In the genomic region with DNA sequence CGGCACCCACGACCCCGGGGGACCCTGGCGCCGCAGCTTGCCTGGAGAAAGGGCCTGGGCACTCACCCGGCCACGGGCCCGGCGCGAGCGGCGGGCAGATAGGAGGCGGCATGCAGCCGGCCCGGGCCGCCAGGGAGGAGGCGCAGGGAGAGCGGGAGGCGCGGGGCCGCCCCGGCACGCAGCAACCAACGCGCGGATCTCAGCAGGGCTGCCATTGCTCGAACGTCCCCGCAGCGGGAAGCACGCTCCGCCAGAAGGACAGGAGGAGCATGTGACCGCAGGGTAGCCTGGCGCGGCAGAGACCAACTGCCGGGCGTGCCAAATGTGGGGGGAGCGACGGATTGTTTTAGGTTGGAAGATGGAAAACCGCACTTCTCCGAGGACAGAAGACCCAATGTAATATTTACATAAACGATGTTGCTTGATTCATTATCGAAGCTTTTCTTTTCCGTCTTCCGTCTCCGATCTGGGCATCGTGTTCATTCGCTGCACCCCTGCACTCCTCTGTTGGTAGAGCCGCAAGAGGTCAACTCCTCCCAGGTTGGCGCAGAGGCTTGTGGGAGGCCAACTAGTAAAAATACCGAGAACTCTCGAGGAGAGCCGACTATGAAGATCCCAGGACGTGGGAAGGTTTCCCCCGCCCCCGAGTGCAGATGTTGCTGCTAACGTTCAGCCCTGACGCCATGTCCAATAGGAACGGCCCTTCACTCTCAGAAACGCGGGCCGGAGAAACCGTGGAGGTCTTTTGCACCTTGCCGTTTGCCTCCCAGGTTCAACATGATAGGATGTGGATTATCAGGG, we compare ENCODE assay signal across 8 cellular contexts. TPM values are rescaled to one million over a fixed set of nuclear protein-coding genes. Genes with fewer than 3 reads are reported as not detected.
DNase-seq lines count a peak whose midpoint lies in the region; ATAC-seq, FAIRE-seq and TF ChIP-seq lines count a peak whose summit lies in the region.

A gene (minus strand): TSS at position 257 of the 801 bp plus-strand sequence. CDS start 42 bp downstream, at position 215.

- FAIRE-seq in HepG2 (lab: Jason Lieb, UNC), result peak; percentile 97

- DNase-seq in CD14-positive monocyte (ENCODE audit: low spot score), result peak; percentile 87
- peak; percentile 97 for DNase-seq in NCI-H82 treated with DMSO at 0.1 percent for 48 hours (lab: John Stamatoyannopoulos, UW; ENCODE audit: unreplicated experiment)
- peak; percentile 94 for DNase-seq in activated CD4-positive, alpha-beta memory T cell treated with anti-CD3 and anti-CD28 coated beads for 36 hours
- peak; percentile 92 to 97 for DNase-seq in dermis microvascular lymphatic vessel endothelial cell (ENCODE audit: low read depth in 2 of 2)
- peak; percentile 99 for DNase-seq in HepG2 (ENCODE audit: low spot score)
- DNase-seq in stimulated activated CD4-positive, alpha-beta T cell treated with anti-CD3 and anti-CD28 coated beads, Interleukin-4, amount 100 ng/mL, for 1 hour, result peak; percentile 86

- H4K20me1 ChIP-seq in HepG2 (ENCODE audit: insufficient read depth, low read length), result peaks cover 39% of the 10 kb centered on the region

- H3K4me3 Mint-ChIP-seq in CD14-positive monocyte, result peak within 1 kb of the TSS; percentile 91 to 96
- H3K4me3 Mint-ChIP-seq in activated CD4-positive, alpha-beta memory T cell treated with anti-CD3 and anti-CD28 coated beads for 36 hours, result peak within 1 kb of the TSS; percentile 90

- CTCF ChIA-PET in activated CD4-positive, alpha-beta memory T cell treated with anti-CD3 and anti-CD28 coated beads for 36 hours (lab: Charles Lee), result interaction anchor here (1.7 kb wide), 1 partner anchor 48 kb away, joined by 3 read pairs; no protein-coding TSS in a partner anchor
- CTCF ChIA-PET in HepG2 (lab: Yijun Ruan, JAX; ENCODE audit: low intra/inter-chr PET ratio, low total read pairs), result no interaction called here

- POLR2A ChIA-PET in activated CD4-positive, alpha-beta memory T cell treated with anti-CD3 and anti-CD28 coated beads for 36 hours (lab: Charles Lee), result interaction anchor here (1.6 to 1.9 kb wide), 2 partner anchors 48 to 366 kb away, joined by 5 to 6 read pairs; a partner anchor contains a TSS
- POLR2A ChIA-PET in HepG2 (lab: Yijun Ruan, JAX), result interaction anchor here (0.5 to 1.3 kb wide), 4 partner anchors 156 to 366 kb away, joined by 3 read pairs; a partner anchor contains a TSS

- in situ Hi-C loops in HepG2 (cut with HindIII; ENCODE audit: extremely low pct_ligation_motif_present, low pct_unique_long_range_greater_than_20kb), result no loop called here

- H3K36me3 Mint-ChIP-seq in CD14-positive monocyte, result peaks cover 19 to 21% of the 10 kb centered on the region in 2 donors
- peaks cover 37% of the 10 kb centered on the region for H3K36me3 Mint-ChIP-seq in activated CD4-positive, alpha-beta memory T cell treated with anti-CD3 and anti-CD28 coated beads for 36 hours

- no peak for TF ChIP-seq CTCF in CD14-positive monocyte (IDR thresholded peaks at IDR 0.05)
- no peak for TF ChIP-seq CTCF in HepG2 (CRISPR knock-in tag; IDR thresholded peaks at IDR 0.05)

- intact Hi-C loops in CD14-positive monocyte (cut with micrococcal nuclease), result loop anchor here (2.0 to 10.0 kb wide), 7 partner anchors 169 to 1619 kb away; a partner anchor contains a TSS
- intact Hi-C loops in activated CD4-positive, alpha-beta memory T cell treated with anti-CD3 and anti-CD28 coated beads for 36 hours (cut with micrococcal nuclease), result loop anchor here (1.0 kb wide), 2 partner anchors 172 to 365 kb away; a partner anchor contains a TSS
- intact Hi-C loops in HepG2 (cut with micrococcal nuclease; ENCODE audit: unreplicated experiment), result no loop called here

- peaks cover 1 to 6% (median 6%) of the 10 kb centered on the region in 3 donors for H3K27me3 Mint-ChIP-seq in CD14-positive monocyte (ENCODE audit: low read depth in 3 of 3)
- H3K27me3 Mint-ChIP-seq in activated CD4-positive, alpha-beta memory T cell treated with anti-CD3 and anti-CD28 coated beads for 36 hours, result no peaks in the 10 kb centered on the region

- H3K9me3 ChIP-seq in HepG2 (ENCODE audit: low read length), result no peaks in the 10 kb centered on the region

- ATAC-seq in GM19397 (IDR thresholded peaks at IDR 0.05; ENCODE audit: unreplicated experiment) (peak; percentile 92), HG03571 (IDR thresholded peaks at IDR 0.05; ENCODE audit: unreplicated experiment) (peak; percentile 93), HepG2 (peak; percentile 96)

- peak within 1 kb of the TSS; percentile 98 for H2AFZ ChIP-seq in HepG2 (ENCODE audit: low read length)

- peak within 1 kb of the TSS; percentile 97 for H3K9ac ChIP-seq in HepG2 (ENCODE audit: insufficient read depth, low read depth, low read length)

- H3K79me2 ChIP-seq in HepG2 (ENCODE audit: insufficient read depth, low read length), result peaks cover 51% of the 10 kb centered on the region

- peaks cover 5 to 21% of the 10 kb centered on the region in 2 experiments for H3K36me3 ChIP-seq in HepG2 (replicated peaks in 1 of 2; ENCODE audit: control insufficient read depth in 1 of 2, insufficient read depth in 2 of 2, low read length in 2 of 2)

- peak within 1 kb of the TSS; percentile 76 for H3K4me2 ChIP-seq in HepG2 (ENCODE audit: low read depth, low read length)

- WGBS in HepG2 (ENCODE audit: low lambda C conversion rate), result under 1% methylated on average over 56 of the region's 64 CpGs

- peaks cover 46% of the 10 kb centered on the region for H3K4me1 ChIP-seq in HepG2 (ENCODE audit: insufficient read depth, low read length)

- no TSS peak for BruUV-seq in HepG2 (replicated peaks; lab: Mats Ljungman, UMichigan)

- H3K27me3 ChIP-seq in HepG2 (ENCODE audit: control insufficient read depth in 1 of 2, insufficient read depth in 2 of 2, low read length in 2 of 2), result peaks cover 0 to 3% of the 10 kb centered on the region in 2 experiments; a peak in 1 of 5 replicates

- TF ChIP-seq POLR2A in HepG2 (IDR thresholded peaks at IDR 0.05; ENCODE audit: insufficient read depth in 1 of 2, low read depth in 2 of 2, low read length in 2 of 2), result peak; percentile 93 to 97

- H3K27ac Mint-ChIP-seq in CD14-positive monocyte, result peak within 1 kb of the TSS; percentile 97 to 99 (median 99)
- peak within 1 kb of the TSS; percentile 95 for H3K27ac Mint-ChIP-seq in activated CD4-positive, alpha-beta memory T cell treated with anti-CD3 and anti-CD28 coated beads for 36 hours

- peak; percentile 57; the same call in 1 of the 2 replicates for TF ChIP-seq RAD21 in HepG2 (CRISPR knock-in tag; IDR thresholded peaks at IDR 0.05)

- peak within 1 kb of the TSS; percentile 92 to 98 (median 97) for H3K4me3 ChIP-seq in HepG2 (replicated peaks in 1 of 3; ENCODE audit: insufficient read depth in 1 of 3, low read depth in 2 of 3, low read length in 3 of 3)

- peaks cover 25% of the 10 kb centered on the region for H3K4me1 Mint-ChIP-seq in CD14-positive monocyte
- peaks cover 40% of the 10 kb centered on the region for H3K4me1 Mint-ChIP-seq in activated CD4-positive, alpha-beta memory T cell treated with anti-CD3 and anti-CD28 coated beads for 36 hours (ENCODE audit: low read depth)

- H3K9me3 Mint-ChIP-seq in CD14-positive monocyte, result no peaks in the 10 kb centered on the region
- no peaks in the 10 kb centered on the region for H3K9me3 Mint-ChIP-seq in activated CD4-positive, alpha-beta memory T cell treated with anti-CD3 and anti-CD28 coated beads for 36 hours

- peak in 1 of 2 experiments; percentile 28; a peak in 3 of 4 replicates for TF ChIP-seq EP300 in HepG2 (IDR thresholded peaks at IDR 0.05; ENCODE audit: low read depth in 2 of 2, low read length in 2 of 2)
- peak; percentile 29; the same call in 1 of the 2 replicates for TF ChIP-seq EP300 in HepG2 (CRISPR knock-in tag; IDR thresholded peaks at IDR 0.05; ENCODE audit: borderline replicate concordance)

- peak within 1 kb of the TSS; percentile 84 for H3K27ac ChIP-seq in HepG2 (ENCODE audit: extremely low read length, insufficient read depth, low read length)

TF ChIP-seq in HepG2, 621 proteins besides CTCF, POLR2A, EP300 and RAD21 (continues in another document):
- no peak for TF ChIP-seq WIZ (CRISPR knock-in tag; IDR thresholded peaks at IDR 0.05)
- TF ChIP-seq HDAC2 (CRISPR knock-in tag; IDR thresholded peaks at IDR 0.05), result peak; percentile 54
- peak; percentile 17; the same call in 1 of the 2 replicates for TF ChIP-seq CHCHD3 (CRISPR knock-in tag; IDR thresholded peaks at IDR 0.05)
- no peak for TF ChIP-seq STAG1 (CRISPR knock-in tag; IDR thresholded peaks at IDR 0.05)
- TF ChIP-seq HNF4G (IDR thresholded peaks at IDR 0.05; ENCODE audit: borderline replicate concordance, low read depth, low read length), result peak; percentile 5; the same call in 1 of the 2 replicates
- 0 out of 2 replicates have a peak, but pooled peaks have one; percentile 21 for TF ChIP-seq HNF4G (CRISPR knock-in tag; IDR thresholded peaks at IDR 0.05; ENCODE audit: borderline replicate concordance, low read depth)

RNA-seq across cellular contexts. Expression of the gene that starts here (rescaled TPM):
- polyA plus RNA-seq in CD14-positive monocyte, result 10 to 100 TPM; 24.8 to 25.0 TPM
- total RNA-seq in activated CD4-positive, alpha-beta memory T cell treated with anti-CD3 and anti-CD28 coated beads for 36 hours, result 100 to 1,000 TPM; 141 to 144 TPM
- total RNA-seq in dermis microvascular lymphatic vessel endothelial cell, result 47.2 and 61.1 TPM in 2 replicates
- 167 and 307 TPM in 2 replicates for total RNA-seq in HepG2 (2016; rRNA removed; fragmentation: Illumina TruSeq; extraction: Trizol)
- 38.2 and 40.5 TPM in 2 replicates for total RNA-seq in HepG2 (2016; cell fraction: cytosol; rRNA removed; fragmentation: Illumina TruSeq; extraction: Trizol; ENCODE audit: low read depth)
- 164 and 309 TPM in 2 replicates for total RNA-seq in HepG2 (2016; cell fraction: insoluble cytoplasmic fraction; rRNA removed; fragmentation: Illumina TruSeq; extraction: Trizol)
- 59.5 and 69.4 TPM in 2 replicates for total RNA-seq in HepG2 (2016; cell fraction: membrane; rRNA removed; fragmentation: Illumina TruSeq; extraction: Trizol)
- 164 and 186 TPM in 2 replicates for total RNA-seq in HepG2 (2016; cell fraction: nucleus; rRNA removed; fragmentation: Illumina TruSeq; extraction: Trizol)
- 80.9 and 117 TPM in 2 replicates for polyA plus RNA-seq in HepG2 (2011; rRNA removed)
- 47.3 and 64.4 TPM in 2 replicates for polyA plus RNA-seq in HepG2 (2011; cell fraction: cytosol; rRNA removed)
- polyA plus RNA-seq in HepG2 (2011; cell fraction: nucleus; rRNA removed), result 50.1 and 64.8 TPM in 2 replicates
- polyA plus RNA-seq in HepG2 (2012), result 113 and 158 TPM in 2 replicates
- polyA plus RNA-seq in HepG2 (2016; cell fraction: cytosol; fragmentation: Illumina TruSeq; extraction: Trizol; ENCODE audit: low read depth), result 5.8 and 6.2 TPM in 2 replicates
- 202 and 204 TPM in 2 replicates for polyA plus RNA-seq in HepG2 (2016; cell fraction: insoluble cytoplasmic fraction; fragmentation: Illumina TruSeq; extraction: Trizol; ENCODE audit: low read depth)
- 14.7 and 18.7 TPM in 2 replicates for polyA plus RNA-seq in HepG2 (2016; cell fraction: membrane; fragmentation: Illumina TruSeq; extraction: Trizol; ENCODE audit: low read depth)
- polyA plus RNA-seq in HepG2 (2016; cell fraction: nucleus; fragmentation: Illumina TruSeq; extraction: Trizol; ENCODE audit: insufficient read depth, low read depth), result 186 and 216 TPM in 2 replicates
- 64.6 and 115 TPM in 2 replicates for polyA minus RNA-seq in HepG2 (2011; rRNA and poly(A)+ RNA removed; ENCODE audit: low replicate concordance)
- 343 and 363 TPM in 2 replicates for polyA minus RNA-seq in HepG2 (2011; cell fraction: cytosol; rRNA and poly(A)+ RNA removed)
- 210 and 231 TPM in 2 replicates for polyA minus RNA-seq in HepG2 (2011; cell fraction: nucleus; rRNA and poly(A)+ RNA removed)

Comparison
In these comparisons a context has a peak if more than half of its experiments do, and no peak if none do; other contexts are left out.
1. Peak in every context shown above with its lines: DNase-seq, ATAC-seq, H3K4me3 ChIP-seq and H3K27ac ChIP-seq.